ENCODE assay signal across 15 cellular contexts in genomic region chr5:100872409-100873190, GRCh38. TPM values are rescaled to one million over a fixed set of nuclear protein-coding genes. Genes with fewer than 3 reads are reported as not detected.
A peak's percentile ranks its signal among the peaks of the same experiment; 100 is the strongest.
DNase-seq lines count a peak whose midpoint lies in the region; ATAC-seq, FAIRE-seq and TF ChIP-seq lines count a peak whose summit lies in the region.
"Had no signal": no experiment of that assay in that cellular context is flagged by ENCODE, and none has a peak within 500 bp of the region (broad histone marks: within the 10 kb centered on the region; RNA-seq: fewer than 3 reads in every experiment).

No MANE protein-coding gene starts in this region.

- H3K79me1 ChIP-seq in mesenchymal stem cell (replicated peaks; ENCODE audit: low read length, poor library complexity, severe bottlenecking) = no peaks in the 10 kb centered on the region

- no peak overlapping the region for H3K18ac ChIP-seq in mesenchymal stem cell (ENCODE audit: low read depth in 1 of 2, low read length in 2 of 2)

- peak; percentile 24 for DNase-seq in bronchial epithelial cell (ENCODE audit: low read depth)
- DNase-seq in HT-29 (ENCODE audit: low spot score) = no peak
- DNase-seq in HUDEP-2 (lab: John Stamatoyannopoulos, UW; ENCODE audit: unreplicated experiment in 76 of 76) = no peak
- DNase-seq in mesenchymal stem cell = no peak
- no peak for DNase-seq in anterior cingulate cortex (lab: John Stamatoyannopoulos, UW)
- DNase-seq: Caco-2, foreskin melanocyte, HFFc6, KBM-7, left lung, NCI-H2227 treated with DMSO at 0.1 percent for 48 hours had no signal

- no peak overlapping the region for H2BK12ac ChIP-seq in mesenchymal stem cell (ENCODE audit: low read length in 2 of 2)

- H3K4ac ChIP-seq in mesenchymal stem cell (ENCODE audit: low read depth in 1 of 2, low read length in 2 of 2) = no peak overlapping the region

- no peak overlapping the region for H3K9ac ChIP-seq in mesenchymal stem cell (ENCODE audit: low read length)

- H4K8ac ChIP-seq in mesenchymal stem cell (ENCODE audit: low read length) = no peak overlapping the region

- ATAC-seq in GM18517 (IDR thresholded peaks at IDR 0.05; ENCODE audit: unreplicated experiment) (peak; percentile 60), GM19463 (IDR thresholded peaks at IDR 0.05; ENCODE audit: unreplicated experiment) (peak; percentile 76), HG03457 (IDR thresholded peaks at IDR 0.05; ENCODE audit: unreplicated experiment) (peak; percentile 73)
- ATAC-seq: left lung had no signal

- H3K27me3 ChIP-seq in bronchial epithelial cell (ENCODE audit: control insufficient read depth, insufficient read depth, low read length) (no peaks in the 10 kb centered on the region), mesenchymal stem cell (ENCODE audit: control insufficient read depth in 1 of 2, insufficient read depth in 1 of 2, low read length in 2 of 2) (no peaks in the 10 kb centered on the region)
- H3K27me3 ChIP-seq: left lung had no signal

- H2BK5ac ChIP-seq in mesenchymal stem cell (ENCODE audit: low read depth, low read length, poor library complexity, severe bottlenecking) = no peak overlapping the region

- H2BK15ac ChIP-seq in mesenchymal stem cell (ENCODE audit: low read depth, poor library complexity, severe bottlenecking) = no peak overlapping the region

- no peak overlapping the region for H3K14ac ChIP-seq in mesenchymal stem cell (ENCODE audit: low read length in 2 of 2)

- TF ChIP-seq CTCF in bronchial epithelial cell (IDR thresholded peaks at IDR 0.05; ENCODE audit: insufficient read depth, low read length, severe bottlenecking) = no peak

- WGBS in mesenchymal stem cell = 79% methylated on average over 2 of the region's 2 CpGs

- H3K27ac ChIP-seq in mesenchymal stem cell (ENCODE audit: low read length, poor library complexity, severe bottlenecking) = no peak overlapping the region
- H3K27ac ChIP-seq: left lung had no signal

- no peak overlapping the region for H3K23ac ChIP-seq in mesenchymal stem cell (ENCODE audit: low read length in 2 of 2)

- no peak for FAIRE-seq in bronchial epithelial cell (lab: Jason Lieb, UNC)

- H2BK120ac ChIP-seq in mesenchymal stem cell (ENCODE audit: low read depth, low read length) = no peak overlapping the region

- H3K9me3 ChIP-seq in mesenchymal stem cell (ENCODE audit: control insufficient read depth, low read length) = no peaks in the 10 kb centered on the region
- H3K9me3 ChIP-seq: Caco-2, left lung had no signal

- no peak overlapping the region for H2AFZ ChIP-seq in mesenchymal stem cell (ENCODE audit: low read depth, low read length)

- H2AK5ac ChIP-seq in mesenchymal stem cell (ENCODE audit: low read length, severe bottlenecking) = no peak overlapping the region

- no peak overlapping the region for H3K4me2 ChIP-seq in mesenchymal stem cell (ENCODE audit: low read length, poor library complexity, severe bottlenecking)

- H3K36me3 ChIP-seq in bronchial epithelial cell (ENCODE audit: control insufficient read depth, insufficient read depth, low read length) (no peaks in the 10 kb centered on the region), mesenchymal stem cell (ENCODE audit: control insufficient read depth in 1 of 2, insufficient read depth in 2 of 2, low read depth in 1 of 2, low read length in 2 of 2) (no peaks in the 10 kb centered on the region)

- H3K4me3 ChIP-seq in bronchial epithelial cell (ENCODE audit: low read depth, low read length) (no peak overlapping the region), mesenchymal stem cell (ENCODE audit: insufficient read depth in 1 of 2, low read depth in 1 of 2, low read length in 2 of 2) (no peak overlapping the region)
- H3K4me3 ChIP-seq: left lung had no signal

- H3K4me1 ChIP-seq in mesenchymal stem cell (ENCODE audit: control insufficient read depth, insufficient read depth, low read depth, low read length) = no peaks in the 10 kb centered on the region
- H3K4me1 ChIP-seq: Caco-2 had no signal

- no peak overlapping the region for H4K91ac ChIP-seq in mesenchymal stem cell (ENCODE audit: low read length)

RNA-seq across cellular contexts. Expression of gene ST8SIA4, which starts 30.5 kb away (rescaled TPM):
- under 0.01 TPM in 2 replicates for total RNA-seq in bronchial epithelial cell
- total RNA-seq in HT-29 (2014; rRNA removed; shearing (Covaris generic)) = not detected in 2 replicates
- polyA plus RNA-seq in mesenchymal stem cell (2013, experiment 1 of 2) = 0.76 TPM
- 0.85 TPM for polyA plus RNA-seq in mesenchymal stem cell (2013, experiment 2 of 2)
- total RNA-seq: HFFc6, osteocyte had no signal
